Comparison of ENCODE assay signal across 8 cellular contexts in the genomic region with DNA sequence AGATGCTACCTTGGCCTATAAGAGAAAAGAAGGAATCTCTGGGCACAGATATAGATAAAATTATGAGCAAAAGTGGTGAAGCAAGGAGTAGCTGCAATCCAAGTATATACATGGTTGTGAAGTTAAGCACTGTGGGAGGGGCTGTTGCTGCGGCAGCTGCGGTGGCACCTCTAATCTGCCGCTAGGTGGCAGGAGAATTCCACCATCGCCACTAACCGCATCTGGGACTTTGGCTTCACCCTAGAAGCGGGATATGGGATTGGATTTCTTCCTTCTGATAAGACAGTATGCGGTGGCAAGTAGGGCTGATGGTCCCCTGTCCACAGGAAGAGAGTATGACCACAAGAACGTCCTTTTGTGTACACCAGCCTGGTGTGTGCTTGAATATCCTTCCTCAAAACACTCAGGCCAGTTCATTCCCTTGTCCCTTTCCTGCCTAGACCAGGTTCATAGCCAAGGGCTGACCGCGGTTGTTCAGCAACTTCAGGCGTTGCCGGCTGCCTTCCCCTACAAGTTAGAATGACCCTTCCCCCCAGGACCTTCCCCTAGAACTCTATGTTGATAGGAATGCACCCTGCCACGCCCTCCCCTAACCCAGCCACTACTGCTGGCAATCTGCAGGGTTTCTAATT. TPM values are rescaled to one million over a fixed set of nuclear protein-coding genes. Genes with fewer than 3 reads are reported as not detected.
DNase-seq lines count a peak whose midpoint lies in the region; ATAC-seq and TF ChIP-seq lines count a peak whose summit lies in the region.

No MANE protein-coding gene starts in this region.

- intact Hi-C loops in dorsolateral prefrontal cortex (cut with DNase I), result loop anchor here in 1 of 2 donors (2.0 to 5.0 kb wide), 2 partner anchors 224 to 1860 kb away; no protein-coding TSS in a partner anchor
- intact Hi-C loops in right lobe of liver (cut with DNase I), result loop anchor here in 1 of 2 donors (10.0 kb wide), 1 partner anchor 232 kb away; no protein-coding TSS in a partner anchor
- intact Hi-C loops in stomach (cut with DNase I; ENCODE audit: low total_unique reads), result loop anchor here (10.0 kb wide), 1 partner anchor 232 kb away; no protein-coding TSS in a partner anchor

- TF ChIP-seq CTCF in AG09319 (IDR thresholded peaks at IDR 0.05; ENCODE audit: low read depth, low read length) (peak; percentile 76), dorsolateral prefrontal cortex (IDR thresholded peaks at IDR 0.05 in 54 of 56, conservative IDR thresholded peaks at IDR 0.05 in 2 of 56; ENCODE audit: low read depth in 1 of 56, partially characterized antibody in 56 of 56) (peak; percentile 57 to 96 (median 90)), right lobe of liver (IDR thresholded peaks at IDR 0.05) (peak; percentile 68 to 96 (median 90)), stomach (IDR thresholded peaks at IDR 0.05) (peak in 5 of 7 experiments; percentile 64 to 80 (median 71))

- no peaks in the 10 kb centered on the region for H3K27me3 Mint-ChIP-seq in T-helper 2 cell treated with Interferon-gamma antibody and Interleukin-4, amounts not matched to agents 5 μg/mL and 100 μg/mL, for 36 hours (ENCODE audit: low read depth)

- peak overlapping the region in 7 of 59 donors; percentile 1 to 40 (median 20) for H3K4me3 ChIP-seq in dorsolateral prefrontal cortex
- no peak overlapping the region for H3K4me3 ChIP-seq in right lobe of liver
- H3K4me3 ChIP-seq in stomach, result no peak overlapping the region

- no peak overlapping the region for H3K27ac Mint-ChIP-seq in T-helper 2 cell treated with Interferon-gamma antibody and Interleukin-4, amounts not matched to agents 5 μg/mL and 100 μg/mL, for 36 hours

- TF ChIP-seq POLR2A in right lobe of liver (IDR thresholded peaks at IDR 0.05), result no peak
- no peak for TF ChIP-seq POLR2A in stomach (IDR thresholded peaks at IDR 0.05)

- DNase-seq in AG09319 (ENCODE audit: extremely low read depth, low read depth), result no peak
- DNase-seq in NCI-H1092 treated with DMSO at 0.1 percent for 48 hours (lab: John Stamatoyannopoulos, UW), result peak; percentile 51
- peak; percentile 10 for DNase-seq in T-helper 2 cell treated with Interferon-gamma antibody and Interleukin-4, amounts not matched to agents 5 μg/mL and 100 μg/mL, for 36 hours (ENCODE audit: low spot score)
- DNase-seq in dorsolateral prefrontal cortex, result peak; percentile 15 to 81 (median 68)
- peak in 2 of 3 donors; percentile 56 to 61 for DNase-seq in right lobe of liver
- DNase-seq in stomach, result peak; percentile 56

- peaks cover 0 to 8% (median 0%) of the 10 kb centered on the region in 45 donors for H3K27me3 ChIP-seq in dorsolateral prefrontal cortex
- no peaks in the 10 kb centered on the region for H3K27me3 ChIP-seq in right lobe of liver
- peaks cover 0 to 41% (median 7%) of the 10 kb centered on the region in 3 donors for H3K27me3 ChIP-seq in stomach

- H3K36me3 ChIP-seq in right lobe of liver (no peaks in the 10 kb centered on the region), stomach (no peaks in the 10 kb centered on the region)

- H3K4me1 ChIP-seq in right lobe of liver (no peaks in the 10 kb centered on the region), stomach (peaks cover 0 to 8% (median 2%) of the 10 kb centered on the region in 4 donors)

- no peaks in the 10 kb centered on the region for H3K4me1 Mint-ChIP-seq in T-helper 2 cell treated with Interferon-gamma antibody and Interleukin-4, amounts not matched to agents 5 μg/mL and 100 μg/mL, for 36 hours (ENCODE audit: low read depth)

- H3K36me3 Mint-ChIP-seq in T-helper 2 cell treated with Interferon-gamma antibody and Interleukin-4, amounts not matched to agents 5 μg/mL and 100 μg/mL, for 36 hours (ENCODE audit: low read depth), result no peaks in the 10 kb centered on the region

- no peak for TF ChIP-seq EP300 in stomach (IDR thresholded peaks at IDR 0.05)

- ATAC-seq in GM18499 (IDR thresholded peaks at IDR 0.05; ENCODE audit: insufficient read depth, unreplicated experiment), result peak; percentile 68
- peak; percentile 82 to 91 (median 86) for ATAC-seq in right lobe of liver
- ATAC-seq in GM21528 (IDR thresholded peaks at IDR 0.05; ENCODE audit: low FRiP score, unreplicated experiment), result no peak

- no peak overlapping the region for H3K27ac ChIP-seq in dorsolateral prefrontal cortex
- no peak overlapping the region for H3K27ac ChIP-seq in right lobe of liver
- H3K27ac ChIP-seq in stomach, result no peak overlapping the region

- H3K4me3 Mint-ChIP-seq in T-helper 2 cell treated with Interferon-gamma antibody and Interleukin-4, amounts not matched to agents 5 μg/mL and 100 μg/mL, for 36 hours, result no peak overlapping the region

- no peaks in the 10 kb centered on the region for H3K9me3 Mint-ChIP-seq in T-helper 2 cell treated with Interferon-gamma antibody and Interleukin-4, amounts not matched to agents 5 μg/mL and 100 μg/mL, for 36 hours

- H3K9me3 ChIP-seq in right lobe of liver (no peaks in the 10 kb centered on the region), stomach (no peaks in the 10 kb centered on the region)

- WGBS in right lobe of liver (ENCODE audit: insufficient coverage, low coverage, low lambda C conversion rate, missing lambda C conversion rate), result 7% methylated on average over 9 of the region's 13 CpGs
- WGBS in stomach, 5 donors, result 6 to 18% (median 16%) methylated on average over 12 to 13 of the region's 13 CpGs

RNA-seq across cellular contexts. Expression of a gene that starts 5.1 kb away (rescaled TPM):
- 1 to 10 TPM; 1.9 to 9.1 (median 6.2) TPM for total RNA-seq in dorsolateral prefrontal cortex
- under 1 TPM in 2 of 6 experiments, not detected in 4; 0.04 to 0.05 TPM for total RNA-seq in right lobe of liver
- total RNA-seq in stomach, result 1 to 10 TPM in 2 of 5 donors, not detected in 3; 1.4 to 1.7 TPM
- polyA plus RNA-seq in stomach, result under 1 TPM in 2 of 3 donors, not detected in 1; 0.10 to 0.12 TPM

RNA-seq across cellular contexts. Expression of a gene that starts 44.6 kb away (rescaled TPM):
- total RNA-seq in dorsolateral prefrontal cortex (10 to 100 TPM; 22.5 to 77.4 (median 53.3) TPM), right lobe of liver (1 to 10 TPM; 1.6 to 3.8 (median 2.9) TPM), stomach (10 to 100 TPM in 4 of 5 donors, 1 to 10 TPM in 1; 7.6 to 38.6 (median 23.8) TPM)
- polyA plus RNA-seq in stomach, result 10 to 100 TPM; 21.8 to 24.4 (median 23.0) TPM
